ENCODE assay signal across 1 cellular context in the genomic region with DNA sequence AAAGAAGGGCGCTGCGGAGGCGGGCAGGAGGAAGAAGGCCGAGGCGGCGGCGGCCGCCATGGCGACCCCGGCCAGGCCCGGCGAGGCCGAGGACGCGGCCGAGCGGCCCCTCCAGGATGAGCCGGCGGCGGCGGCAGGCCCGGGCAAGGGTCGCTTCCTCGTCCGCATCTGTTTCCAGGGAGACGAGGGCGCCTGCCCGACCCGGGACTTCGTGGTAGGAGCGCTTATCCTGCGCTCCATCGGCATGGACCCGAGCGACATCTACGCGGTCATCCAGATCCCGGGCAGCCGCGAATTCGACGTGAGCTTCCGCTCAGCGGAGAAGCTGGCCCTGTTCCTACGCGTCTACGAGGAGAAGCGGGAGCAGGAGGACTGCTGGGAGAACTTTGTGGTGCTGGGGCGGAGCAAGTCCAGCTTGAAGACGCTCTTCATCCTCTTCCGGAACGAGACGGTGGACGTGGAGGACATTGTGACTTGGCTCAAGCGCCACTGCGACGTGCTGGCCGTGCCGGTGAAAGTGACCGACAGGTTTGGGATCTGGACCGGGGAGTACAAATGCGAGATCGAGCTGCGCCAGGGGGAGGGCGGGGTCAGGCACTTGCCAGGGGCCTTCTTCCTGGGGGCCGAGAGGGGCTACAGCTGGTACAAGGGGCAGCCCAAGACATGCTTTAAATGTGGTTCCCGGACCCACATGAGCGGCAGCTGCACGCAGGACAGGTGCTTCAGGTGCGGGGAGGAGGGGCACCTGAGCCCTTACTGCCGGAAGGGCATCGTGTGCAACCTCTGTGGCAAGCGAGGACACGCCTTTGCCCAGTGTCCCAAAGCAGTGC.
TF ChIP-seq lines count a peak whose summit lies in the region.

No MANE protein-coding gene starts in this region.

TF ChIP-seq in SK-N-SH, 30 proteins besides CTCF, POLR2A, EP300 and RAD21:
- TF ChIP-seq FOXJ3 (CRISPR knock-in tag; IDR thresholded peaks at IDR 0.05) (peak; percentile 20; the same call in 1 of the 2 replicates), JUND (IDR thresholded peaks at IDR 0.05) (no peak), EZH2phosphoT487 (IDR thresholded peaks at IDR 0.05; ENCODE audit: borderline replicate concordance, low read depth) (no peak), TAF1 (IDR thresholded peaks at IDR 0.05; ENCODE audit: borderline replicate concordance, low read depth, low read length) (0 out of 2 replicates have a peak, but pooled peaks have one; percentile 19), RFX5 (IDR thresholded peaks at IDR 0.05; ENCODE audit: low read length) (no peak), SIN3A (IDR thresholded peaks at IDR 0.05; ENCODE audit: borderline replicate concordance, low read depth, low read length) (0 out of 2 replicates have a peak, but pooled peaks have one; percentile 10), TEAD4 (IDR thresholded peaks at IDR 0.05; ENCODE audit: borderline replicate concordance, insufficient read depth) (no peak), POLR2AphosphoS5 (IDR thresholded peaks at IDR 0.05; ENCODE audit: low read depth, low read length) (peak; percentile 64), YY1 (IDR thresholded peaks at IDR 0.05; ENCODE audit: low read depth) (peak; percentile 11; the same call in 1 of the 2 replicates), GABPA (IDR thresholded peaks at IDR 0.05; ENCODE audit: low read depth) (peak; percentile 24; the same call in 1 of the 2 replicates), MXI1 (IDR thresholded peaks at IDR 0.05; ENCODE audit: low read depth, low read length) (0 out of 2 replicates have a peak, but pooled peaks have one; percentile 8)
- TF ChIP-seq, protein P1, sequence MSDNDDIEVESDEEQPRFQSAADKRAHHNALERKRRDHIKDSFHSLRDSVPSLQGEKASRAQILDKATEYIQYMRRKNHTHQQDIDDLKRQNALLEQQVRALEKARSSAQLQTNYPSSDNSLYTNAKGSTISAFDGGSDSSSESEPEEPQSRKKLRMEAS (IDR thresholded peaks at IDR 0.05; ENCODE audit: low read depth), result no peak; the same call in 1 of the 2 replicates
